20 cellular contexts compared by ENCODE assay signal in genomic region chr5:59422026-59422941, GRCh38.
"Had no signal": no experiment of that assay in that cellular context is flagged by ENCODE, and none has a peak within 500 bp of the region (broad histone marks: within the 10 kb centered on the region; RNA-seq: fewer than 3 reads in every experiment).

No MANE protein-coding gene starts in this region.

- H3K27me3 Mint-ChIP-seq: brain; dendritic cell treated with granulocyte-macrophage colony-stimulating factor and Interleukin-4, amounts not matched to agents 40 ng/mL and 50 ng/mL, for 4 days; effector memory CD8-positive, alpha-beta T cell; stimulated activated naive B cell treated with anti-CD40 and anti-IgM and Interleukin-4, amounts not matched to agents 10 μg/mL and 1 μg/mL and 100 μg/mL, for 72 hours had no signal

- H3K4me1 ChIP-seq: lower lobe of right lung, thyroid gland, vagina had no signal

- ATAC-seq: activated naive CD4-positive, alpha-beta T cell treated with anti-CD3 and anti-CD28 coated beads, Interleukin-2, amount 50 U/mL, for 72 hours; activated T-cell treated with anti-CD3 and anti-CD28 coated beads, Interleukin-2, amount 50 U/mL, for 4 hours; effector memory CD8-positive, alpha-beta T cell; lower lobe of right lung; natural killer cell treated with Interleukin-12 subunit alpha and Interleukin-12 subunit beta and Interleukin-15 and Interleukin-18, amount 100 ng/mL, for 72 hours; stimulated activated naive B cell treated with anti-CD40 and anti-IgM and Interleukin-4, amounts not matched to agents 10 μg/mL and 1 μg/mL and 100 μg/mL, for 72 hours; T-helper 17 cell had no signal

- DNase-seq: activated CD4-positive, alpha-beta memory T cell treated with anti-CD3 and anti-CD28 coated beads, Interleukin-2, amount 10 ng/mL, durations not matched to agents 7 days and 5 days; activated effector memory CD4-positive, alpha-beta T cell treated with anti-CD3 and anti-CD28 coated beads, Interleukin-2, amount 50 U/mL, for 16 hours; activated T-cell treated with anti-CD3 and anti-CD28 coated beads, Interleukin-2, amount 50 U/mL, for 4 hours; effector memory CD8-positive, alpha-beta T cell; glutamatergic neuron; left cardiac atrium; lower lobe of right lung; posterior cingulate gyrus; stimulated activated CD4-positive, alpha-beta T cell treated with anti-CD3 and anti-CD28 coated beads, Interleukin-15, amount 100 ng/mL, for 24 hours; stimulated activated CD4-positive, alpha-beta T cell treated with anti-CD3 and anti-CD28 coated beads, Interleukin-4, amount 100 ng/mL, for 1 hour; stimulated activated naive B cell treated with anti-CD40 and anti-IgM and Interleukin-4, amounts not matched to agents 10 μg/mL and 1 μg/mL and 100 μg/mL, for 72 hours; T-helper 17 cell; thyroid gland; WERI-Rb-1 had no signal

- H3K36me3 Mint-ChIP-seq: activated naive CD4-positive, alpha-beta T cell treated with anti-CD3 and anti-CD28 coated beads, Interleukin-2, amount 50 U/mL, for 72 hours; brain; natural killer cell treated with Interleukin-12 subunit alpha and Interleukin-12 subunit beta and Interleukin-15 and Interleukin-18, amount 100 ng/mL, for 72 hours had no signal

- H3K27ac ChIP-seq: lower lobe of right lung, thyroid gland, vagina, WERI-Rb-1 had no signal

- H3K4me3 ChIP-seq: lower lobe of right lung, thyroid gland, vagina had no signal

- H3K4me3 Mint-ChIP-seq: activated CD4-positive, alpha-beta memory T cell treated with anti-CD3 and anti-CD28 coated beads, Interleukin-2, amount 10 ng/mL, durations not matched to agents 7 days and 5 days; activated T-cell treated with anti-CD3 and anti-CD28 coated beads, Interleukin-2, amount 50 U/mL, for 4 hours; central memory CD8-positive, alpha-beta T cell; dendritic cell treated with granulocyte-macrophage colony-stimulating factor and Interleukin-4, amounts not matched to agents 40 ng/mL and 50 ng/mL, for 4 days; effector memory CD8-positive, alpha-beta T cell; natural killer cell treated with Interleukin-12 subunit alpha and Interleukin-12 subunit beta and Interleukin-15 and Interleukin-18, amount 100 ng/mL, for 72 hours; stimulated activated naive B cell treated with anti-CD40 and anti-IgM and Interleukin-4, amounts not matched to agents 10 μg/mL and 1 μg/mL and 100 μg/mL, for 72 hours; T-helper 17 cell had no signal

- H3K4me1 Mint-ChIP-seq: activated CD4-positive, alpha-beta memory T cell treated with anti-CD3 and anti-CD28 coated beads, Interleukin-2, amount 10 ng/mL, durations not matched to agents 7 days and 5 days; central memory CD8-positive, alpha-beta T cell; stimulated activated naive B cell treated with anti-CD40 and anti-IgM and Interleukin-4, amounts not matched to agents 10 μg/mL and 1 μg/mL and 100 μg/mL, for 72 hours; T-helper 17 cell had no signal

- H3K27me3 ChIP-seq: thyroid gland, vagina had no signal

- H3K36me3 ChIP-seq: lower lobe of right lung, thyroid gland, vagina, WERI-Rb-1 had no signal

- H3K9me3 Mint-ChIP-seq: activated CD4-positive, alpha-beta memory T cell treated with anti-CD3 and anti-CD28 coated beads, Interleukin-2, amount 10 ng/mL, durations not matched to agents 7 days and 5 days; activated naive CD4-positive, alpha-beta T cell treated with anti-CD3 and anti-CD28 coated beads, Interleukin-2, amount 50 U/mL, for 72 hours; activated T-cell treated with anti-CD3 and anti-CD28 coated beads, Interleukin-2, amount 50 U/mL, for 4 hours; brain; central memory CD8-positive, alpha-beta T cell; dendritic cell treated with granulocyte-macrophage colony-stimulating factor and Interleukin-4, amounts not matched to agents 40 ng/mL and 50 ng/mL, for 4 days; effector memory CD8-positive, alpha-beta T cell; natural killer cell treated with Interleukin-12 subunit alpha and Interleukin-12 subunit beta and Interleukin-15 and Interleukin-18, amount 100 ng/mL, for 72 hours had no signal

- H3K27ac Mint-ChIP-seq: activated CD4-positive, alpha-beta memory T cell treated with anti-CD3 and anti-CD28 coated beads, Interleukin-2, amount 10 ng/mL, durations not matched to agents 7 days and 5 days; activated naive CD4-positive, alpha-beta T cell treated with anti-CD3 and anti-CD28 coated beads, Interleukin-2, amount 50 U/mL, for 72 hours; dendritic cell treated with granulocyte-macrophage colony-stimulating factor and Interleukin-4, amounts not matched to agents 40 ng/mL and 50 ng/mL, for 4 days; effector memory CD8-positive, alpha-beta T cell; natural killer cell treated with Interleukin-12 subunit alpha and Interleukin-12 subunit beta and Interleukin-15 and Interleukin-18, amount 100 ng/mL, for 72 hours; stimulated activated naive B cell treated with anti-CD40 and anti-IgM and Interleukin-4, amounts not matched to agents 10 μg/mL and 1 μg/mL and 100 μg/mL, for 72 hours; T-helper 17 cell had no signal

- H3K9me3 ChIP-seq: lower lobe of right lung, thyroid gland, vagina had no signal
